Comparison of ENCODE assay signal across 24 cellular contexts in genomic region chr20:54570561-54570960, GRCh38.
"Had no signal": no experiment of that assay in that cellular context is flagged by ENCODE, and none has a peak within 500 bp of the region (broad histone marks: within the 10 kb centered on the region; RNA-seq: fewer than 3 reads in every experiment).

No MANE protein-coding gene starts in this region.

- H3K27me3 ChIP-seq: esophagus muscularis mucosa, gastrocnemius medialis, hepatocyte had no signal

- H3K27ac ChIP-seq: coronary artery, dorsolateral prefrontal cortex, esophagus muscularis mucosa, hepatocyte, left ventricle myocardium inferior, lower lobe of right lung had no signal

- H3K4me3 ChIP-seq: coronary artery, dorsolateral prefrontal cortex, esophagus muscularis mucosa, gastrocnemius medialis, hepatocyte, left ventricle myocardium inferior, lower lobe of right lung, mucosa of descending colon had no signal

- H3K9me3 ChIP-seq: esophagus muscularis mucosa, gastrocnemius medialis, left ventricle myocardium inferior, lower lobe of right lung, mucosa of descending colon had no signal

- ATAC-seq: gastrocnemius medialis, left colon, left lobe of liver, lower lobe of right lung, mucosa of descending colon had no signal

- H3K36me3 ChIP-seq: esophagus muscularis mucosa, gastrocnemius medialis, left ventricle myocardium inferior, lower lobe of right lung had no signal

- H3K4me1 ChIP-seq: lower lobe of right lung had no signal

- H2AFZ ChIP-seq: hepatocyte had no signal

- DNase-seq: dermis blood vessel endothelial cell; dorsolateral prefrontal cortex; effector CD4-positive, alpha-beta T cell; effector memory CD4-positive, alpha-beta T cell; foreskin fibroblast; foreskin melanocyte; gastrocnemius medialis; glutamatergic neuron; head of caudate nucleus; hypothalamus; immature natural killer cell; islet precursor cell; kidney; kidney glomerular epithelial cell; left colon; left ventricle myocardium inferior; lower lobe of right lung; mesenchymal stem cell; mucosa of descending colon; naive B cell had no signal

- H3K4me2 ChIP-seq: hepatocyte had no signal

- H3K79me2 ChIP-seq: hepatocyte had no signal
